In genomic region chr5:173963107-173963506, GRCh38 we compare ENCODE assay signal across 10 cellular contexts. TPM values are rescaled to one million over a fixed set of nuclear protein-coding genes. Genes with fewer than 3 reads are reported as not detected.
DNase-seq lines count a peak whose midpoint lies in the region; ATAC-seq and TF ChIP-seq lines count a peak whose summit lies in the region.
"Had no signal": no experiment of that assay in that cellular context is flagged by ENCODE, and none has a peak within 500 bp of the region (broad histone marks: within the 10 kb centered on the region; RNA-seq: fewer than 3 reads in every experiment).

No MANE protein-coding gene starts in this region.

- CTCF ChIA-PET in HEK293T (lab: Yijun Ruan, JAX): interaction anchor here (0.5 to 1.1 kb wide), 3 partner anchors 8 to 38 kb away, joined by 3 read pairs; no protein-coding TSS in a partner anchor

- H3K9me3 Mint-ChIP-seq in endothelial cell (ENCODE audit: unreplicated experiment) (no peaks in the 10 kb centered on the region), mesothelial cell of epicardium (no peaks in the 10 kb centered on the region)

- H3K36me3 Mint-ChIP-seq in endothelial cell (ENCODE audit: low read depth, unreplicated experiment): no peaks in the 10 kb centered on the region
- H3K36me3 Mint-ChIP-seq in mesothelial cell of epicardium: no peaks in the 10 kb centered on the region

- TF ChIP-seq CTCF in AG09309 (IDR thresholded peaks at IDR 0.05; ENCODE audit: control insufficient read depth, insufficient read depth, low read depth, low read length, missing control alignments): no peak
- no peak for TF ChIP-seq CTCF in endothelial cell (IDR thresholded peaks at IDR 0.05; ENCODE audit: unreplicated experiment)
- no peak for TF ChIP-seq CTCF in mesothelial cell of epicardium (IDR thresholded peaks at IDR 0.05; ENCODE audit: unreplicated experiment)

- H3K4me3 Mint-ChIP-seq in endothelial cell (ENCODE audit: unreplicated experiment) (peak overlapping the region; percentile 42), mesothelial cell of epicardium (peak overlapping the region; percentile 64)

- DNase-seq in AG09309 (ENCODE audit: low read depth): peak; percentile 37
- peak; percentile 47 for DNase-seq in NCI-H2227 treated with DMSO at 0.1 percent for 48 hours (lab: John Stamatoyannopoulos, UW)
- no peak for DNase-seq in endothelial cell (ENCODE audit: low spot score)
- DNase-seq in mesothelial cell of epicardium (ENCODE audit: low spot score in 2 of 2, unreplicated experiment in 2 of 2): no peak
- DNase-seq in SHP77 treated with DMSO at 0.1 percent for 48 hours (lab: John Stamatoyannopoulos, UW): no peak
- no peak for DNase-seq in HEK293T (ENCODE audit: extremely low spot score)

- H3K27me3 Mint-ChIP-seq in endothelial cell (ENCODE audit: unreplicated experiment): peaks cover 4% of the 10 kb centered on the region
- no peaks in the 10 kb centered on the region for H3K27me3 Mint-ChIP-seq in mesothelial cell of epicardium (ENCODE audit: low read depth)

- no peak for ATAC-seq in HG02759 (IDR thresholded peaks at IDR 0.05; ENCODE audit: unreplicated experiment)
- no peak for ATAC-seq in GM18519 (IDR thresholded peaks at IDR 0.05; ENCODE audit: low FRiP score, unreplicated experiment)

- H3K27ac Mint-ChIP-seq in endothelial cell (ENCODE audit: unreplicated experiment): peak overlapping the region; percentile 85
- H3K27ac Mint-ChIP-seq in mesothelial cell of epicardium: peak overlapping the region; percentile 84

- POLR2A ChIA-PET in HEK293T (lab: Yijun Ruan, JAX): interaction anchor here (0.7 to 2.4 kb wide), 2 partner anchors 11 to 347 kb away, joined by 3 to 7 read pairs; partner anchors contain the start of gene BOD1

- H3K4me1 Mint-ChIP-seq in endothelial cell (ENCODE audit: unreplicated experiment) (peaks cover 13% of the 10 kb centered on the region), mesothelial cell of epicardium (peaks cover 21% of the 10 kb centered on the region)

- peak overlapping the region; percentile 42 for H3K4me3 ChIP-seq in AG09309 (ENCODE audit: control insufficient read depth, low read depth, low read length)

TF ChIP-seq in HEK293T, 16 proteins besides CTCF, POLR2A, EP300 and RAD21:
- no peak for TF ChIP-seq FOXA1 (IDR thresholded peaks at IDR 0.05)

RNA-seq across cellular contexts. Expression of gene C5orf47, which starts 25.9 kb away (rescaled TPM):
- total RNA-seq in endothelial cell (ENCODE audit: unreplicated experiment) (not detected), mesothelial cell of epicardium (not detected in 3 replicates)
- total RNA-seq: mesenteric fat pad, NCI-H460 had no signal

Comparison
In these comparisons a context has a peak if more than half of its experiments do, and no peak if none do; other contexts are left out.
1. DNase-seq: peak in AG09309 (single experiment) and NCI-H2227 treated with DMSO at 0.1 percent for 48 hours (single experiment); none in endothelial cell (single experiment), mesothelial cell of epicardium (0 of 2), SHP77 treated with DMSO at 0.1 percent for 48 hours (single experiment) and HEK293T (single experiment).